Comparison of ENCODE assay signal across 9 cellular contexts in genomic region chr2:36965196-36965595, GRCh38. TPM values are rescaled to one million over a fixed set of nuclear protein-coding genes. Genes with fewer than 3 reads are reported as not detected.
A peak's percentile ranks its signal among the peaks of the same experiment; 100 is the strongest.
DNase-seq lines count a peak whose midpoint lies in the region; ATAC-seq, FAIRE-seq and TF ChIP-seq lines count a peak whose summit lies in the region.
"Had no signal": no experiment of that assay in that cellular context is flagged by ENCODE, and none has a peak within 500 bp of the region (broad histone marks: within the 10 kb centered on the region; RNA-seq: fewer than 3 reads in every experiment).

No MANE protein-coding gene starts in this region.

- CTCF ChIA-PET in K562 (lab: Yijun Ruan, JAX; ENCODE audit: low intra/inter-chr PET ratio), result no interaction called here

- no peaks in the 10 kb centered on the region for H3K9me1 ChIP-seq in K562 (ENCODE audit: control insufficient read depth, insufficient read depth, low read length)

- TF ChIP-seq EP300 in K562 (IDR thresholded peaks at IDR 0.05; ENCODE audit: low read length), result no peak

- no peaks in the 10 kb centered on the region for H3K9me3 ChIP-seq in heart left ventricle
- H3K9me3 ChIP-seq in K562 (replicated peaks; ENCODE audit: control insufficient read depth, insufficient read depth, low read depth, low read length), result no peaks in the 10 kb centered on the region

- H2AFZ ChIP-seq in K562 (ENCODE audit: low read depth, low read length), result 0 out of 2 replicates have a peak overlapping the region, but pooled peaks have one; percentile 82

- peaks cover 63% of the 10 kb centered on the region for H3K79me2 ChIP-seq in K562 (ENCODE audit: control insufficient read depth, insufficient read depth, low read length)

- TF ChIP-seq POLR2A in heart left ventricle (IDR thresholded peaks at IDR 0.05), result no peak
- no peak for TF ChIP-seq POLR2A in K562 (conservative IDR thresholded peaks at IDR 0.05)

- 21 to 26% (median 23%) methylated on average over 2 of the region's 2 CpGs for WGBS in heart left ventricle, 4 donors
- WGBS in K562 (ENCODE audit: insufficient coverage, low coverage, missing lambda C conversion rate), result 14% methylated on average over 2 of the region's 2 CpGs
- WGBS in urinary bladder, result 34% methylated on average over 2 of the region's 2 CpGs

- H3K4me1 ChIP-seq in heart left ventricle (peaks cover 0 to 60% (median 42%) of the 10 kb centered on the region in 12 donors), K562 (replicated peaks in 1 of 2; ENCODE audit: control insufficient read depth in 2 of 2, insufficient read depth in 2 of 2, low read length in 2 of 2) (peaks cover 6 to 22% of the 10 kb centered on the region in 2 experiments), urinary bladder (ENCODE audit: insufficient read depth) (no peaks in the 10 kb centered on the region)

- H3K36me3 ChIP-seq in heart left ventricle (peaks cover 0 to 10% (median 0%) of the 10 kb centered on the region in 9 donors), K562 (ENCODE audit: control insufficient read depth, insufficient read depth, low read length) (peaks cover 8% of the 10 kb centered on the region), urinary bladder (ENCODE audit: insufficient read depth) (no peaks in the 10 kb centered on the region)

- FAIRE-seq in K562 (lab: Jason Lieb, UNC), result peak; percentile 63
- FAIRE-seq: G401.6 had no signal

- H3K4me1 Mint-ChIP-seq in memory B cell, result peaks cover 38% of the 10 kb centered on the region

- POLR2A ChIA-PET in K562 (lab: Yijun Ruan, JAX), result interaction anchor here (0.6 to 1.0 kb wide), 2 partner anchors 13 to 1411 kb away, joined by 3 read pairs; no protein-coding TSS in a partner anchor

- intact Hi-C loops in heart left ventricle (cut with DNase I), result loop anchor here in 2 of 10 donors (5.0 kb wide), 1 partner anchor 57 kb away; no protein-coding TSS in a partner anchor
- intact Hi-C loops in left cardiac atrium (cut with DNase I), result no loop called here
- intact Hi-C loops in K562 (cut with micrococcal nuclease), result no loop called here

- H3K27ac ChIP-seq in heart left ventricle, result peak overlapping the region in 11 of 12 donors; percentile 89 to 100 (median 95)
- H3K27ac ChIP-seq in K562 (ENCODE audit: extremely low read depth, low read depth, low read length), result peak overlapping the region; percentile 86
- no peak overlapping the region for H3K27ac ChIP-seq in urinary bladder (ENCODE audit: low read depth)

- no peaks in the 10 kb centered on the region for H3K27me3 ChIP-seq in heart left ventricle
- no peaks in the 10 kb centered on the region for H3K27me3 ChIP-seq in K562 (ENCODE audit: control insufficient read depth in 2 of 2, insufficient read depth in 2 of 2, low read length in 2 of 2)

- no peak for ATAC-seq in heart left ventricle
- no peak for ATAC-seq in left cardiac atrium
- ATAC-seq in K562, result no peak
- ATAC-seq in memory B cell (ENCODE audit: low read depth), result no peak
- no peak for ATAC-seq in HG02588 (IDR thresholded peaks at IDR 0.05; ENCODE audit: unreplicated experiment)

- H3K9me3 Mint-ChIP-seq in memory B cell, result no peaks in the 10 kb centered on the region

- peaks cover 8% of the 10 kb centered on the region for H3K36me3 Mint-ChIP-seq in memory B cell

- H3K4me3 ChIP-seq in heart left ventricle (peak overlapping the region; percentile 75 to 100 (median 92)), K562 (peak overlapping the region; percentile 96), urinary bladder (ENCODE audit: low read depth, low read length) (peak overlapping the region; percentile 97)

- BruUV-seq in K562 (replicated peaks; lab: Mats Ljungman, UMichigan), result no TSS peak

- H3K4me3 Mint-ChIP-seq in memory B cell, result peak overlapping the region; percentile 98

- no peak for TF ChIP-seq CTCF in heart left ventricle (IDR thresholded peaks at IDR 0.05)
- TF ChIP-seq CTCF in K562 (IDR thresholded peaks at IDR 0.05 in 2 of 3, conservative IDR thresholded peaks at IDR 0.05 in 1 of 3; ENCODE audit: insufficient read depth in 2 of 3, low read depth in 1 of 3, low read length in 3 of 3), result no peak

- no peaks in the 10 kb centered on the region for H4K20me1 ChIP-seq in K562 (replicated peaks; ENCODE audit: control insufficient read depth, insufficient read depth, low read length)

- in situ Hi-C loops in K562 (cut with MboI), result no loop called here

- peak overlapping the region; percentile 96 for H3K27ac Mint-ChIP-seq in memory B cell

- H3K9ac ChIP-seq in K562 (ENCODE audit: insufficient read depth in 1 of 2, low read depth in 2 of 2, low read length in 2 of 2), result peak overlapping the region; percentile 83 to 93; a peak in 3 of 4 replicates

- TF ChIP-seq RAD21 in K562 (CRISPR knock-in tag; conservative IDR thresholded peaks at IDR 0.05 in 1 of 2, IDR thresholded peaks at IDR 0.05 in 1 of 2), result no peak

- H3K4me2 ChIP-seq in K562 (ENCODE audit: insufficient read depth, low read length), result peak overlapping the region; percentile 94

- DNase-seq in heart left ventricle (no peak), left cardiac atrium (no peak), K562 (ENCODE audit: extremely low read depth in 1 of 4, low spot score in 3 of 4) (peak in 1 of 4 experiments; percentile 8), memory B cell (ENCODE audit: low spot score in 2 of 2) (no peak), kidney tubule cell (ENCODE audit: low spot score) (no peak), NCI-H526 (lab: John Stamatoyannopoulos, UW) (no peak)

- H3K27me3 Mint-ChIP-seq in memory B cell, result no peaks in the 10 kb centered on the region

TF ChIP-seq in K562, 482 proteins besides CTCF, POLR2A, EP300 and RAD21 (continues in another document):
- peak; percentile 24; the same call in 1 of the 2 replicates for TF ChIP-seq EP400 (IDR thresholded peaks at IDR 0.05)
- TF ChIP-seq PRPF4 (IDR thresholded peaks at IDR 0.05; ENCODE audit: insufficient read depth, low read depth, low read length, poor library complexity, severe bottlenecking), result no peak
- TF ChIP-seq HLTF (IDR thresholded peaks at IDR 0.05), result no peak
- no peak for TF ChIP-seq PCBP2 (IDR thresholded peaks at IDR 0.05; ENCODE audit: low read depth, low read length, poor library complexity, severe bottlenecking)
- no peak for TF ChIP-seq RBM14 (IDR thresholded peaks at IDR 0.05; ENCODE audit: borderline replicate concordance, insufficient read depth, low read depth, low read length)
- no peak for TF ChIP-seq CBX2 (IDR thresholded peaks at IDR 0.05; ENCODE audit: insufficient read depth, low read length, poor library complexity, severe bottlenecking)
- TF ChIP-seq ATF4 (CRISPR knock-in tag; IDR thresholded peaks at IDR 0.05), result peak; percentile 50; the same call in 1 of the 2 replicates
- TF ChIP-seq SRF (CRISPR knock-in tag; IDR thresholded peaks at IDR 0.05), result peak in 1 of 2 experiments; percentile 82; a peak in 1 of 4 replicates
- no peak for TF ChIP-seq MECOM (CRISPR knock-in tag; IDR thresholded peaks at IDR 0.05)
- no peak for TF ChIP-seq MAFG (tag; conservative IDR thresholded peaks at IDR 0.05)

RNA-seq across cellular contexts. Expression of gene STRN, which starts 1.1 kb away (rescaled TPM):
- total RNA-seq in heart left ventricle, result 100 to 1,000 TPM in 1 of 9 donors, 10 to 100 TPM in 8; 39.6 to 101 (median 62.8) TPM
- 10 to 100 TPM in 1 of 2 donors, 1 to 10 TPM in 1; 9.2 to 39.7 TPM for polyA plus RNA-seq in heart left ventricle
- 10 to 100 TPM; 33.8 to 35.3 TPM for total RNA-seq in left cardiac atrium
- 8.8 and 32.4 TPM in 2 replicates for total RNA-seq in K562 (2011; cell fraction: chromatin; rRNA removed; ENCODE audit: low replicate concordance)
- 3.0 and 5.8 TPM in 2 replicates for total RNA-seq in K562 (2011; cell fraction: nucleolus; rRNA removed)
- total RNA-seq in K562 (2011; cell fraction: nucleoplasm; rRNA removed), result 12.8 and 26.0 TPM in 2 replicates
- total RNA-seq in K562 (2014; rRNA removed), result 12.8 and 13.4 TPM in 2 replicates
- 23.6 and 30.9 TPM in 2 replicates for total RNA-seq in K562 (2014; rRNA removed; fragmentation: Illumina TruSeq; extraction: Trizol)
- total RNA-seq in K562 (2015; rRNA removed; fragmentation: Illumina TruSeq; extraction: Trizol), result 18.1 and 20.0 TPM in 2 replicates
- 26.4 and 29.1 TPM in 2 replicates for total RNA-seq in K562 (2021)
- polyA plus RNA-seq in K562 (2011; rRNA removed), result 24.2 and 31.2 TPM in 2 replicates
- polyA plus RNA-seq in K562 (2011; cell fraction: cytosol; rRNA removed), result 11.4 and 12.9 TPM in 2 replicates
- 14.0 and 19.6 TPM in 2 replicates for polyA plus RNA-seq in K562 (2011; cell fraction: nucleus; rRNA removed)
- polyA plus RNA-seq in K562 (2012), result 13.4 and 16.0 TPM in 2 replicates
- 19.2 and 22.4 TPM in 2 replicates for polyA plus RNA-seq in K562 (2014; fragmentation: Illumina TruSeq; extraction: Trizol)
- 1 to 10 TPM; 1.3 to 1.6 TPM for polyA plus RNA-seq in K562 (2014; fragmentation: Nextera tagmentation; extraction: Ambion mirVana)
- 11.4 and 12.8 TPM in 2 replicates for polyA plus RNA-seq in K562 (2014; rRNA removed)
- polyA minus RNA-seq in K562 (2011; rRNA and poly(A)+ RNA removed), result 82.1 and 87.5 TPM in 2 replicates
- 19.7 and 28.7 TPM in 2 replicates for polyA minus RNA-seq in K562 (2011; cell fraction: cytosol; rRNA and poly(A)+ RNA removed)
- polyA minus RNA-seq in K562 (2011; cell fraction: nucleus; rRNA and poly(A)+ RNA removed), result 9.0 and 18.2 TPM in 2 replicates
- 34.9 TPM for total RNA-seq in urinary bladder
- polyA plus RNA-seq in urinary bladder, result 8.2 TPM
